ENCODE assay signal across 16 cellular contexts in genomic region chr14:53924754-53925153, GRCh38. TPM values are rescaled to one million over a fixed set of nuclear protein-coding genes. Genes with fewer than 3 reads are reported as not detected.
A peak's percentile ranks its signal among the peaks of the same experiment; 100 is the strongest.
DNase-seq lines count a peak whose midpoint lies in the region; ATAC-seq, FAIRE-seq and TF ChIP-seq lines count a peak whose summit lies in the region.
"Had no signal": no experiment of that assay in that cellular context is flagged by ENCODE, and none has a peak within 500 bp of the region (broad histone marks: within the 10 kb centered on the region; RNA-seq: fewer than 3 reads in every experiment).

No MANE protein-coding gene starts in this region.

- no peak overlapping the region for H3K4me3 ChIP-seq in kidney epithelial cell (ENCODE audit: low read depth, low read length)
- H3K4me3 ChIP-seq: adrenal gland, esophagus muscularis mucosa, skin epidermis had no signal

- no peak overlapping the region for H3K4me3 Mint-ChIP-seq in activated CD4-positive, alpha-beta T cell treated with anti-CD3 and anti-CD28 coated beads, Interleukin-2, amount 10 ng/mL, durations not matched to agents 24 days and 14 days
- H3K4me3 Mint-ChIP-seq: activated CD8-positive, alpha-beta T cell treated with anti-CD3 and anti-CD28 coated beads for 36 hours; B cell had no signal

- H3K27ac Mint-ChIP-seq in activated CD4-positive, alpha-beta T cell treated with anti-CD3 and anti-CD28 coated beads, Interleukin-2, amount 10 ng/mL, durations not matched to agents 24 days and 14 days = no peak overlapping the region
- H3K27ac Mint-ChIP-seq: activated CD8-positive, alpha-beta T cell treated with anti-CD3 and anti-CD28 coated beads for 36 hours; B cell had no signal

- intact Hi-C loops in activated CD4-positive, alpha-beta T cell treated with anti-CD3 and anti-CD28 coated beads, Interleukin-2, amount 10 ng/mL, durations not matched to agents 24 days and 14 days (cut with micrococcal nuclease) = no loop called here

- H3K36me3 Mint-ChIP-seq in activated CD4-positive, alpha-beta T cell treated with anti-CD3 and anti-CD28 coated beads, Interleukin-2, amount 10 ng/mL, durations not matched to agents 24 days and 14 days (ENCODE audit: low read depth) = no peaks in the 10 kb centered on the region

- H3K27me3 Mint-ChIP-seq in activated CD4-positive, alpha-beta T cell treated with anti-CD3 and anti-CD28 coated beads, Interleukin-2, amount 10 ng/mL, durations not matched to agents 24 days and 14 days = no peaks in the 10 kb centered on the region

- TF ChIP-seq POLR2A in H54 (IDR thresholded peaks at IDR 0.05; ENCODE audit: low read depth, low read length) = no peak

- DNase-seq in A172 (ENCODE audit: low spot score) (peak; percentile 76), H54 (ENCODE audit: insufficient read length, low spot score) (no peak), astrocyte of the hippocampus (ENCODE audit: low read depth, low spot score) (peak; percentile 86), kidney epithelial cell (ENCODE audit: low read depth) (peak; percentile 95), NCI-H1092 treated with DMSO at 0.1 percent for 48 hours (lab: John Stamatoyannopoulos, UW) (no peak)
- no peak for DNase-seq in activated CD4-positive, alpha-beta T cell treated with anti-CD3 and anti-CD28 coated beads for 1 hour
- DNase-seq in activated CD4-positive, alpha-beta T cell treated with anti-CD3 and anti-CD28 coated beads, Interleukin-2, amount 10 ng/mL, durations not matched to agents 24 days and 14 days = no peak
- DNase-seq: activated CD8-positive, alpha-beta T cell treated with anti-CD3 and anti-CD28 coated beads for 36 hours; adrenal gland; KG1; mesendoderm; NCI-H510A treated with DMSO at 0.1 percent for 48 hours had no signal

- no peaks in the 10 kb centered on the region for H3K9me3 Mint-ChIP-seq in activated CD4-positive, alpha-beta T cell treated with anti-CD3 and anti-CD28 coated beads, Interleukin-2, amount 10 ng/mL, durations not matched to agents 24 days and 14 days
- H3K9me3 Mint-ChIP-seq: activated CD8-positive, alpha-beta T cell treated with anti-CD3 and anti-CD28 coated beads for 36 hours had no signal

- peak; percentile 89 for FAIRE-seq in H54 (lab: Jason Lieb, UNC)

- no peaks in the 10 kb centered on the region for H3K36me3 ChIP-seq in kidney epithelial cell (ENCODE audit: control insufficient read depth, insufficient read depth, low read length)
- H3K36me3 ChIP-seq: adrenal gland, esophagus muscularis mucosa had no signal

- no peak for ATAC-seq in GM18861 (IDR thresholded peaks at IDR 0.05; ENCODE audit: unreplicated experiment)
- ATAC-seq: activated CD8-positive, alpha-beta T cell treated with anti-CD3 and anti-CD28 coated beads for 36 hours had no signal

- H3K27me3 ChIP-seq in kidney epithelial cell (ENCODE audit: control insufficient read depth, insufficient read depth, low read length) = no peaks in the 10 kb centered on the region
- H3K27me3 ChIP-seq: esophagus muscularis mucosa had no signal

- H3K4me1 Mint-ChIP-seq in activated CD4-positive, alpha-beta T cell treated with anti-CD3 and anti-CD28 coated beads, Interleukin-2, amount 10 ng/mL, durations not matched to agents 24 days and 14 days = no peaks in the 10 kb centered on the region
- H3K4me1 Mint-ChIP-seq: B cell had no signal

- no peak for TF ChIP-seq CTCF in kidney epithelial cell (IDR thresholded peaks at IDR 0.05; ENCODE audit: insufficient read depth, low read length, poor library complexity, severe bottlenecking)

RNA-seq across cellular contexts. Expression of gene BMP4, which starts 31.9 kb away (rescaled TPM):
- total RNA-seq in A172 (2014; rRNA removed; shearing (Covaris generic)) = 3.8 and 5.0 TPM in 2 replicates
- total RNA-seq in kidney epithelial cell = 2.7 and 3.1 TPM in 2 replicates
- total RNA-seq in activated CD4-positive, alpha-beta T cell treated with anti-CD3 and anti-CD28 coated beads, Interleukin-2, amount 10 ng/mL, durations not matched to agents 24 days and 14 days = not detected in 2 replicates
- total RNA-seq: activated CD8-positive, alpha-beta T cell treated with anti-CD3 and anti-CD28 coated beads for 36 hours; B cell had no signal

Comparison
In these comparisons a context has a peak if more than half of its experiments do, and no peak if none do; other contexts are left out.
1. DNase-seq: peak in A172 (single experiment), astrocyte of the hippocampus (single experiment) and kidney epithelial cell (single experiment); none in H54 (single experiment), activated CD4-positive, alpha-beta T cell treated with anti-CD3 and anti-CD28 coated beads for 1 hour (single experiment), activated CD4-positive, alpha-beta T cell treated with anti-CD3 and anti-CD28 coated beads, Interleukin-2, amount 10 ng/mL, durations not matched to agents 24 days and 14 days (single experiment) and NCI-H1092 treated with DMSO at 0.1 percent for 48 hours (single experiment).